Comparison of ENCODE assay signal across 19 cellular contexts in genomic region chr10:29200280-29200679, GRCh38.
DNase-seq lines count a peak whose midpoint lies in the region; ATAC-seq and TF ChIP-seq lines count a peak whose summit lies in the region.
"Had no signal": no experiment of that assay in that cellular context is flagged by ENCODE, and none has a peak within 500 bp of the region (broad histone marks: within the 10 kb centered on the region; RNA-seq: fewer than 3 reads in every experiment).

No MANE protein-coding gene starts in this region.

- H3K4me3 ChIP-seq in fibroblast of the aortic adventitia (ENCODE audit: low read depth, low read length), result peak overlapping the region; percentile 2
- H3K4me3 ChIP-seq: lower lobe of right lung had no signal

- no peak for TF ChIP-seq CTCF in fibroblast of the aortic adventitia (IDR thresholded peaks at IDR 0.05; ENCODE audit: insufficient read depth, low read length)

- ATAC-seq in Right ventricle myocardium inferior (no peak), left ventricle myocardium superior (no peak), GM18517 (IDR thresholded peaks at IDR 0.05; ENCODE audit: unreplicated experiment) (no peak), GM21786 (IDR thresholded peaks at IDR 0.05; ENCODE audit: unreplicated experiment) (no peak), GM18502 (IDR thresholded peaks at IDR 0.05; ENCODE audit: poor library complexity, unreplicated experiment) (no peak)
- ATAC-seq: activated CD4-positive, alpha-beta T cell treated with anti-CD3 and anti-CD28 coated beads for 36 hours; lower lobe of right lung; T-cell had no signal

- DNase-seq in Right ventricle myocardium inferior (ENCODE audit: missing footprints) (peak; percentile 18), left ventricle myocardium superior (no peak), RPMI8226 (peak; percentile 4), fibroblast of the aortic adventitia (ENCODE audit: low read depth) (no peak), inferior parietal cortex (ENCODE audit: extremely low spot score) (no peak)
- DNase-seq: activated CD4-positive, alpha-beta T cell treated with anti-CD3 and anti-CD28 coated beads for 36 hours; aorta; Calu3; KG1; lower lobe of right lung; NCI-H1694 treated with DMSO at 0.1 percent for 48 hours; occipital lobe; SHP77; stimulated activated CD4-positive, alpha-beta T cell treated with anti-CD3 and anti-CD28 coated beads, Interleukin-4, amount 100 ng/mL, for 1 hour; stimulated activated naive CD4-positive, alpha-beta T cell treated with Interleukin-2 at 50 U/mL for 16 hours; T-cell had no signal

- intact Hi-C loops in Right ventricle myocardium inferior (cut with DNase I) (no loop called here), left ventricle myocardium superior (cut with micrococcal nuclease) (no loop called here)

Comparison
In these comparisons a context has a peak if more than half of its experiments do, and no peak if none do; other contexts are left out.
1. DNase-seq: peak in Right ventricle myocardium inferior (single experiment) and RPMI8226 (single experiment); none in left ventricle myocardium superior (single experiment), fibroblast of the aortic adventitia (single experiment) and inferior parietal cortex (single experiment).